ENCODE assay signal across 22 cellular contexts in genomic region chr7:70318511-70318910, GRCh38.
DNase-seq lines count a peak whose midpoint lies in the region; ATAC-seq, FAIRE-seq and TF ChIP-seq lines count a peak whose summit lies in the region.
"Had no signal": no experiment of that assay in that cellular context is flagged by ENCODE, and none has a peak within 500 bp of the region (broad histone marks: within the 10 kb centered on the region; RNA-seq: fewer than 3 reads in every experiment).

No MANE protein-coding gene starts in this region.

- H3K4me1 ChIP-seq in CD8-positive, alpha-beta T cell (ENCODE audit: insufficient read depth, low read length), result peaks cover 12% of the 10 kb centered on the region

- in situ Hi-C loops in brain microvascular endothelial cell (cut with HindIII; ENCODE audit: low pct_ligation_motif_present, low sequenced_read_pairs), result no loop called here

- no peaks in the 10 kb centered on the region for H3K27me3 Mint-ChIP-seq in CD4-positive, alpha-beta T cell
- no peaks in the 10 kb centered on the region for H3K27me3 Mint-ChIP-seq in CD8-positive, alpha-beta T cell (ENCODE audit: low read depth)
- H3K27me3 Mint-ChIP-seq in activated CD8-positive, alpha-beta T cell treated with anti-CD3 and anti-CD28 coated beads for 36 hours, result no peaks in the 10 kb centered on the region
- H3K27me3 Mint-ChIP-seq in naive thymus-derived CD8-positive, alpha-beta T cell, result peaks cover 0 to 4% (median 0%) of the 10 kb centered on the region in 5 donors

- H3K4me3 ChIP-seq in CD8-positive, alpha-beta T cell (ENCODE audit: low read depth, low read length), result no peak overlapping the region
- H3K4me3 ChIP-seq in brain microvascular endothelial cell (ENCODE audit: low read depth, low read length), result no peak overlapping the region
- H3K4me3 ChIP-seq: GM23338 had no signal

- H3K9me3 ChIP-seq in CD4-positive, alpha-beta T cell (ENCODE audit: control insufficient read depth, low read length), result no peaks in the 10 kb centered on the region
- no peaks in the 10 kb centered on the region for H3K9me3 ChIP-seq in CD8-positive, alpha-beta T cell (ENCODE audit: low read length)
- H3K9me3 ChIP-seq: SK-N-SH had no signal

- H3K4me1 Mint-ChIP-seq in CD4-positive, alpha-beta T cell (ENCODE audit: low read depth), result peaks cover 24% of the 10 kb centered on the region
- peaks cover 31% of the 10 kb centered on the region for H3K4me1 Mint-ChIP-seq in CD8-positive, alpha-beta T cell (ENCODE audit: low read depth)
- peaks cover 27% of the 10 kb centered on the region for H3K4me1 Mint-ChIP-seq in activated CD8-positive, alpha-beta T cell treated with anti-CD3 and anti-CD28 coated beads for 36 hours (ENCODE audit: low read depth)
- H3K4me1 Mint-ChIP-seq in naive thymus-derived CD8-positive, alpha-beta T cell, result peaks cover 8 to 33% (median 22%) of the 10 kb centered on the region in 4 donors

- H3K36me3 Mint-ChIP-seq in CD4-positive, alpha-beta T cell (ENCODE audit: low read depth), result no peaks in the 10 kb centered on the region
- H3K36me3 Mint-ChIP-seq in CD8-positive, alpha-beta T cell, result no peaks in the 10 kb centered on the region
- H3K36me3 Mint-ChIP-seq in activated CD8-positive, alpha-beta T cell treated with anti-CD3 and anti-CD28 coated beads for 36 hours (ENCODE audit: low read depth), result no peaks in the 10 kb centered on the region
- H3K36me3 Mint-ChIP-seq in naive thymus-derived CD8-positive, alpha-beta T cell, result no peaks in the 10 kb centered on the region

- H3K4me3 Mint-ChIP-seq in CD4-positive, alpha-beta T cell, result no peak overlapping the region
- H3K4me3 Mint-ChIP-seq in CD8-positive, alpha-beta T cell, result no peak overlapping the region
- H3K4me3 Mint-ChIP-seq in activated CD8-positive, alpha-beta T cell treated with anti-CD3 and anti-CD28 coated beads for 36 hours, result no peak overlapping the region
- H3K4me3 Mint-ChIP-seq in naive thymus-derived CD8-positive, alpha-beta T cell, result peak overlapping the region in 1 of 10 donors; percentile 40
- H3K4me3 Mint-ChIP-seq: GM23338 had no signal

- no peaks in the 10 kb centered on the region for H3K36me3 ChIP-seq in CD8-positive, alpha-beta T cell (ENCODE audit: insufficient read depth, low read length)
- no peaks in the 10 kb centered on the region for H3K36me3 ChIP-seq in brain microvascular endothelial cell (replicated peaks)

- no peaks in the 10 kb centered on the region for H3K27me3 ChIP-seq in CD4-positive, alpha-beta T cell (ENCODE audit: control insufficient read depth, insufficient read depth, low read length)
- H3K27me3 ChIP-seq in CD8-positive, alpha-beta T cell (ENCODE audit: insufficient read depth, low read length), result no peaks in the 10 kb centered on the region
- H3K27me3 ChIP-seq in brain microvascular endothelial cell (replicated peaks), result no peaks in the 10 kb centered on the region

- TF ChIP-seq CTCF in CD4-positive, alpha-beta T cell (IDR thresholded peaks at IDR 0.05), result no peak
- no peak for TF ChIP-seq CTCF in CD8-positive, alpha-beta T cell (IDR thresholded peaks at IDR 0.05)
- no peak for TF ChIP-seq CTCF in activated CD8-positive, alpha-beta T cell treated with anti-CD3 and anti-CD28 coated beads for 36 hours (IDR thresholded peaks at IDR 0.05)
- no peak for TF ChIP-seq CTCF in brain microvascular endothelial cell (IDR thresholded peaks at IDR 0.05; ENCODE audit: low read depth, low read length, missing control alignments)

- no peak for ATAC-seq in CD4-positive, alpha-beta T cell (ENCODE audit: poor library complexity)
- ATAC-seq in CD8-positive, alpha-beta T cell, result peak; percentile 26
- peak; percentile 90 for ATAC-seq in activated CD8-positive, alpha-beta T cell treated with anti-CD3 and anti-CD28 coated beads for 36 hours
- peak in 1 of 2 donors; percentile 65 for ATAC-seq in naive thymus-derived CD8-positive, alpha-beta T cell
- no peak for ATAC-seq in activated CD4-positive, CD25-positive, alpha-beta regulatory T cell treated with anti-CD3 and anti-CD28 coated beads, Interleukin-2, amount 50 U/mL, for 24 hours
- ATAC-seq: GM23338, HepG2, PC-3 had no signal

- DNase-seq in CD4-positive, alpha-beta T cell, result no peak
- DNase-seq in CD8-positive, alpha-beta T cell, result no peak
- peak; percentile 41 for DNase-seq in activated CD8-positive, alpha-beta T cell treated with anti-CD3 and anti-CD28 coated beads for 36 hours
- peak in 2 of 10 donors; percentile 39 to 40 for DNase-seq in naive thymus-derived CD8-positive, alpha-beta T cell
- no peak for DNase-seq in HTR-8/SVneo (ENCODE audit: insufficient read length, low spot score)
- no peak for DNase-seq in brain microvascular endothelial cell
- DNase-seq: Calu3, DMS53, HCEC 1CT, KG1, MV-4-11, NCI-H1694 treated with DMSO at 0.1 percent for 48 hours, NCI-H748 treated with DMSO at 0.1 percent for 48 hours, PC-3, RPMI8226, SHP77 treated with DMSO at 0.1 percent for 48 hours, SK-N-SH had no signal

- no peak for FAIRE-seq in HTR-8/SVneo (lab: Jason Lieb, UNC)
- FAIRE-seq: GM12892, GM18507, HepG2 had no signal

- peak overlapping the region; percentile 10 for H3K27ac Mint-ChIP-seq in CD4-positive, alpha-beta T cell
- peak overlapping the region; percentile 42 for H3K27ac Mint-ChIP-seq in CD8-positive, alpha-beta T cell
- H3K27ac Mint-ChIP-seq in activated CD8-positive, alpha-beta T cell treated with anti-CD3 and anti-CD28 coated beads for 36 hours, result no peak overlapping the region
- H3K27ac Mint-ChIP-seq in naive thymus-derived CD8-positive, alpha-beta T cell, result peak overlapping the region in 7 of 10 donors; percentile 20 to 65 (median 41)
- H3K27ac Mint-ChIP-seq: GM23338 had no signal

- CTCF ChIA-PET in CD4-positive, alpha-beta T cell (lab: Charles Lee), result no interaction called here
- CTCF ChIA-PET in CD8-positive, alpha-beta T cell (lab: Charles Lee), result no interaction called here
- CTCF ChIA-PET in activated CD8-positive, alpha-beta T cell treated with anti-CD3 and anti-CD28 coated beads for 36 hours (lab: Charles Lee), result interaction anchor here (1.9 kb wide), 1 partner anchor 10 kb away, joined by 4 read pairs; no protein-coding TSS in a partner anchor

- no peak overlapping the region for H3K27ac ChIP-seq in CD4-positive, alpha-beta T cell (ENCODE audit: low read depth, low read length)
- H3K27ac ChIP-seq in CD8-positive, alpha-beta T cell (ENCODE audit: low read depth, low read length), result no peak overlapping the region
- H3K27ac ChIP-seq in brain microvascular endothelial cell, result no peak overlapping the region

- intact Hi-C loops in CD4-positive, alpha-beta T cell (cut with DNase I, micrococcal nuclease), result loop anchor here in 1 of 2 experiments (10.0 kb wide), 1 partner anchor 376 kb away; no protein-coding TSS in a partner anchor
- intact Hi-C loops in CD8-positive, alpha-beta T cell (cut with DNase I, micrococcal nuclease), result loop anchor here (10.0 kb wide), 1 partner anchor 376 kb away; no protein-coding TSS in a partner anchor
- intact Hi-C loops in activated CD8-positive, alpha-beta T cell treated with anti-CD3 and anti-CD28 coated beads for 36 hours (cut with micrococcal nuclease), result no loop called here

- POLR2A ChIA-PET in CD4-positive, alpha-beta T cell (lab: Charles Lee), result interaction anchor here (1.5 kb wide), 1 partner anchor 11 kb away, joined by 5 read pairs; no protein-coding TSS in a partner anchor
- POLR2A ChIA-PET in CD8-positive, alpha-beta T cell (lab: Charles Lee), result interaction anchor here (0.6 kb wide), 1 partner anchor 16 kb away, joined by 3 read pairs; no protein-coding TSS in a partner anchor
- POLR2A ChIA-PET in activated CD8-positive, alpha-beta T cell treated with anti-CD3 and anti-CD28 coated beads for 36 hours (lab: Charles Lee), result no interaction called here
- POLR2A ChIA-PET in naive thymus-derived CD8-positive, alpha-beta T cell (lab: Charles Lee), result no interaction called here

- no peaks in the 10 kb centered on the region for H3K9me3 Mint-ChIP-seq in CD4-positive, alpha-beta T cell
- H3K9me3 Mint-ChIP-seq in CD8-positive, alpha-beta T cell, result no peaks in the 10 kb centered on the region
- no peaks in the 10 kb centered on the region for H3K9me3 Mint-ChIP-seq in activated CD8-positive, alpha-beta T cell treated with anti-CD3 and anti-CD28 coated beads for 36 hours
- H3K9me3 Mint-ChIP-seq in naive thymus-derived CD8-positive, alpha-beta T cell, result peaks cover 0 to 3% (median 0%) of the 10 kb centered on the region in 9 donors
- H3K9me3 Mint-ChIP-seq: GM23338 had no signal

Comparison
In these comparisons a context has a peak if more than half of its experiments do, and no peak if none do; other contexts are left out.
1. ATAC-seq: peak in CD8-positive, alpha-beta T cell (single experiment) and activated CD8-positive, alpha-beta T cell treated with anti-CD3 and anti-CD28 coated beads for 36 hours (single experiment); none in CD4-positive, alpha-beta T cell (single experiment) and activated CD4-positive, CD25-positive, alpha-beta regulatory T cell treated with anti-CD3 and anti-CD28 coated beads, Interleukin-2, amount 50 U/mL, for 24 hours (0 of 2).
2. POLR2A ChIA-PET loops: an anchor here in CD4-positive, alpha-beta T cell (1.5 kb wide) and CD8-positive, alpha-beta T cell (0.6 kb wide); none called in activated CD8-positive, alpha-beta T cell treated with anti-CD3 and anti-CD28 coated beads for 36 hours and naive thymus-derived CD8-positive, alpha-beta T cell.